ENCODE assay signal across 12 cellular contexts in the genomic region with DNA sequence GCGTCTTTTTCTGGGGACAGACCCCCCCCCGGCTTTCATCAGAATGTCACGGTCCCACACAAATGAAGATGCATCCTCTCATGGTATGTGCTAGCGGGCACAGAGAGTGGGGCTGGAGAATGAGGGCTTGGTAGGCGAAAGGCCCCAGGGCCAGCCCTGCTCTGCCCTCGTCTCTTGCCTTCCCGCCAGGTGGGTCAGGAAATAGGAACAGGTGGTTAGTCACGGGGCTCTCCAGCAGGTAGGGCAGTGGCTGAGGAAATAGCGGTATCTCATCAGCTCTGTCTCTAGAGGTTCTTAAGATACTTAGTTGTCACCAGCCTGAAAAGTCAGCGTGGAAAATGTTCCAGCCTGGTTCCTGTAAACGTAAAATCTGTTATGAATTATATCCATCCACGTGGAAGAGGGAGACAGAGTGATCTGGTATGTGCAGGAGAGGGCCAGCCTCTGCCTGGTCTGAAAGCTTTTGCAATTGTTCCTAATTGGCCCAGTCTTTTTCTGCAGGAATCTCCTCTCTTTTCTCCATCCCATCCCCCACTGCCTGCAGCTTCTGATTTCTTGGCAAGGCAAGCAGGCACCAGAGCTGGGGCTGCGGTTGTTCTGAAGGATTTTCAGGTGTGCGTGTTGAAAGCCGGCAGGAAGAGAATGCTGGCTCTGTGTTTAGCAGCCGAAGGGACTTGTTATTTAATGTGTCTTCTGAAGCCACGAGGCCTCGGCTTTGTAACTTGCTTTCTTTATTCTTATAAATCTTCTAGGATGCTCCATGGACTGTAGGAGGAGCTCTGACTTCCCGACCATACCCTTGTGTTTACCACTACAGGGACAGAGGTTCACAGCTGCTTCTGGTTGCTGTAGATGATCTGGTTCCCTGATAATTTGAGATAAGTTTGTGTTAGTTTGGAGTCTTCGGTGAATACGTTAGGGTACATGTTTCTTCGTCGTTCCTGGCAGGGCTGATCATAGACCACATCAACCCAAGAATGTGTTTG.
DNase-seq lines count a peak whose midpoint lies in the region; TF ChIP-seq lines count a peak whose summit lies in the region.
"Had no signal": no experiment of that assay in that cellular context is flagged by ENCODE, and none has a peak within 500 bp of the region (broad histone marks: within the 10 kb centered on the region; RNA-seq: fewer than 3 reads in every experiment).

No MANE protein-coding gene starts in this region.

- TF ChIP-seq CTCF in fibroblast of the aortic adventitia (IDR thresholded peaks at IDR 0.05; ENCODE audit: insufficient read depth, low read length) (peak; percentile 52), progenitor cell of endocrine pancreas (IDR thresholded peaks at IDR 0.05; ENCODE audit: unreplicated experiment) (peak; percentile 10), WERI-Rb-1 (IDR thresholded peaks at IDR 0.05; ENCODE audit: low read depth, low read length) (no peak)

- no peaks in the 10 kb centered on the region for H3K4me1 ChIP-seq in CD4-positive, alpha-beta memory T cell (ENCODE audit: insufficient read depth, low read length)

- H3K4me1 Mint-ChIP-seq in progenitor cell of endocrine pancreas (ENCODE audit: low read depth): peaks cover 2% of the 10 kb centered on the region
- peaks cover 0 to 3% (median 3%) of the 10 kb centered on the region in 4 donors for H3K4me1 Mint-ChIP-seq in CD4-positive, alpha-beta memory T cell

- H3K27ac ChIP-seq in WERI-Rb-1: no peak overlapping the region
- no peak overlapping the region for H3K27ac ChIP-seq in CD4-positive, alpha-beta memory T cell (ENCODE audit: low read depth, low read length)

- H3K36me3 ChIP-seq in WERI-Rb-1: no peaks in the 10 kb centered on the region
- H3K36me3 ChIP-seq in CD4-positive, alpha-beta memory T cell (ENCODE audit: insufficient read depth, low read length): no peaks in the 10 kb centered on the region

- no peaks in the 10 kb centered on the region for H3K9me3 Mint-ChIP-seq in progenitor cell of endocrine pancreas (ENCODE audit: low read depth)
- H3K9me3 Mint-ChIP-seq in CD4-positive, alpha-beta memory T cell: no peaks in the 10 kb centered on the region
- H3K9me3 Mint-ChIP-seq: neural crest cell; stimulated activated naive CD8-positive, alpha-beta T cell treated with anti-CD3 and anti-CD28 coated beads, Interleukin-15, Interleukin-2, amounts not matched to agents 100 ng/mL and 50 ng/mL, for 24 hours had no signal

- intact Hi-C loops in CD4-positive, alpha-beta memory T cell (cut with micrococcal nuclease): no loop called here

- H3K27me3 ChIP-seq in WERI-Rb-1 (ENCODE audit: insufficient read depth, low read depth, severe bottlenecking): no peaks in the 10 kb centered on the region
- H3K27me3 ChIP-seq in CD4-positive, alpha-beta memory T cell (ENCODE audit: insufficient read depth, low read length): no peaks in the 10 kb centered on the region

- H3K4me3 Mint-ChIP-seq in progenitor cell of endocrine pancreas (ENCODE audit: low read depth): no peak overlapping the region
- H3K4me3 Mint-ChIP-seq in CD4-positive, alpha-beta memory T cell: no peak overlapping the region
- H3K4me3 Mint-ChIP-seq: neural crest cell; stimulated activated naive CD8-positive, alpha-beta T cell treated with anti-CD3 and anti-CD28 coated beads, Interleukin-15, Interleukin-2, amounts not matched to agents 100 ng/mL and 50 ng/mL, for 24 hours had no signal

- no peaks in the 10 kb centered on the region for H3K9me3 ChIP-seq in WERI-Rb-1 (ENCODE audit: severe bottlenecking)
- H3K9me3 ChIP-seq in CD4-positive, alpha-beta memory T cell (ENCODE audit: control insufficient read depth in 1 of 2, low read length in 2 of 2): no peaks in the 10 kb centered on the region

- H3K27me3 Mint-ChIP-seq in progenitor cell of endocrine pancreas: peaks cover 14% of the 10 kb centered on the region
- peaks cover 17 to 23% of the 10 kb centered on the region in 2 donors for H3K27me3 Mint-ChIP-seq in CD4-positive, alpha-beta memory T cell

- DNase-seq in DMS79 treated with DMSO at 0.1 percent for 48 hours (lab: John Stamatoyannopoulos, UW) (peak; percentile 61), RPMI7951 (ENCODE audit: low read depth) (peak; percentile 91), fibroblast of the aortic adventitia (ENCODE audit: low read depth) (peak; percentile 84), progenitor cell of endocrine pancreas (ENCODE audit: low spot score, unreplicated experiment) (no peak), WERI-Rb-1 (no peak), NCI-H128 (lab: John Stamatoyannopoulos, UW; ENCODE audit: unreplicated experiment) (no peak), NCI-H345 (lab: John Stamatoyannopoulos, UW) (no peak)
- DNase-seq in CD4-positive, alpha-beta memory T cell: no peak
- DNase-seq: activated CD8-positive, alpha-beta memory T cell treated with anti-CD3 and anti-CD28 coated beads for 24 hours; GDM1 had no signal

- H3K4me3 ChIP-seq in fibroblast of the aortic adventitia (ENCODE audit: low read depth, low read length) (peak overlapping the region; percentile 35), WERI-Rb-1 (ENCODE audit: low read depth, low read length) (no peak overlapping the region)
- H3K4me3 ChIP-seq in CD4-positive, alpha-beta memory T cell (ENCODE audit: low read length in 2 of 2): no peak overlapping the region

- no peaks in the 10 kb centered on the region for H3K36me3 Mint-ChIP-seq in progenitor cell of endocrine pancreas (ENCODE audit: insufficient read depth)
- H3K36me3 Mint-ChIP-seq in CD4-positive, alpha-beta memory T cell: no peaks in the 10 kb centered on the region

- POLR2A ChIA-PET in CD4-positive, alpha-beta memory T cell (lab: Charles Lee; ENCODE audit: partially characterized antibody): no interaction called here

- H3K27ac Mint-ChIP-seq in progenitor cell of endocrine pancreas: no peak overlapping the region
- peak overlapping the region in 1 of 7 donors; percentile 17 for H3K27ac Mint-ChIP-seq in CD4-positive, alpha-beta memory T cell
- H3K27ac Mint-ChIP-seq: stimulated activated naive CD8-positive, alpha-beta T cell treated with anti-CD3 and anti-CD28 coated beads, Interleukin-15, Interleukin-2, amounts not matched to agents 100 ng/mL and 50 ng/mL, for 24 hours had no signal

- CTCF ChIA-PET in CD4-positive, alpha-beta memory T cell (lab: Charles Lee; ENCODE audit: partially characterized antibody): no interaction called here

Comparison
In these comparisons a context has a peak if more than half of its experiments do, and no peak if none do; other contexts are left out.
1. DNase-seq: peak in DMS79 treated with DMSO at 0.1 percent for 48 hours (single experiment), RPMI7951 (single experiment) and fibroblast of the aortic adventitia (single experiment); none in progenitor cell of endocrine pancreas (single experiment), WERI-Rb-1 (single experiment), NCI-H128 (single experiment), CD4-positive, alpha-beta memory T cell (0 of 5) and NCI-H345 (single experiment).